In the genomic region with DNA sequence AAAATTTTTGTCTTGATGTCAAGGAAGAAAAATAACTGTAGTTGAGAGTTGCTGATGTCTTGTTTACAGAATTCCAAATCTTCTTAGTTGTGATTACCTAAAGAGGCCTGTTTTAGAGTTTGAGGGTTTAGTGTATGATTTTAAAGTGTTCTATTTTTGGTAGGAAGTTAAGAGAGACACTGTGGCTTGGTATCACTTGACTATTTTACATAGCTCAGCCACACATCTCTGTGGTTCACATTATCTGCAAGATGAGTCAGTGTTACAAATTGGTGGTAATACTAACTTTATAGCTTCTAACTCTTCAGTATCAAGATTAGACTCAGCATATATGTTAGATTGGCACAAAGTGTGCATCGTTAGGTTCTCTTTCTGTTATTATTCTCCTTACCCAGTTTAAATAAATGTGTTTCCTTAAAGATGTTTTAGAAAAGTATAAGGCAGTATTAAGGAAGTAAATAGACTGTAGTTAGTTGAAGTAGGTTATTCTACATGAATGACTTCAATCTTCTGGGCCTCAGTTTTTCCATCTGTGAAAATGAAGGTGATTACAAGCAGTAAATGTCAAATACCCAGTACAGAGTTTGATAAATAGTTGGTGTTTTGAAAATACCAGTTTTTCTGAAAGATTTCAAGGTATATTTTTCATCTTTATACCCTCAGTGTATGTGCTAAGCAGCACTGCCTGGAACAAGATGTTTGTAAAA, we compare ENCODE assay signal across 9 cellular contexts. TPM values are rescaled to one million over a fixed set of nuclear protein-coding genes. Genes with fewer than 3 reads are reported as not detected.
A peak's percentile ranks its signal among the peaks of the same experiment; 100 is the strongest.
DNase-seq lines count a peak whose midpoint lies in the region; ATAC-seq, FAIRE-seq and TF ChIP-seq lines count a peak whose summit lies in the region.
"Had no signal": no experiment of that assay in that cellular context is flagged by ENCODE, and none has a peak within 500 bp of the region (broad histone marks: within the 10 kb centered on the region; RNA-seq: fewer than 3 reads in every experiment).

No MANE protein-coding gene starts in this region.

- H3K56ac ChIP-seq in H9 (ENCODE audit: insufficient read length, low read depth, low read length), result no peak overlapping the region

- H3K36me3 ChIP-seq in GM06990 (ENCODE audit: control insufficient read depth, insufficient read depth, low read length) (no peaks in the 10 kb centered on the region; the same call in 1 of the 2 replicates), kidney (ENCODE audit: control insufficient read depth in 1 of 2, insufficient read depth in 2 of 2, low read length in 2 of 2) (peaks cover 7 to 20% of the 10 kb centered on the region in 2 donors), ascending aorta (peaks cover 0 to 14% of the 10 kb centered on the region in 2 donors)

- H3K23me2 ChIP-seq in H9 (ENCODE audit: insufficient read length, low read depth, low read length, poor library complexity, severe bottlenecking), result no peaks in the 10 kb centered on the region

- H3K9ac ChIP-seq in kidney (ENCODE audit: low read length in 2 of 2) (no peak overlapping the region), H9 (ENCODE audit: extremely low read depth, insufficient read length, low read length) (no peak overlapping the region)

- in situ Hi-C loops in astrocyte of the spinal cord (cut with HindIII; ENCODE audit: low sequenced_read_pairs), result no loop called here

- H2BK20ac ChIP-seq in H9 (ENCODE audit: low read depth, low read length, poor library complexity, severe bottlenecking), result no peak overlapping the region

- no peaks in the 10 kb centered on the region for H3K27me3 Mint-ChIP-seq in H9 (ENCODE audit: low read depth)

- no peak for FAIRE-seq in kidney (lab: Jason Lieb, UNC)

- H3K4me3 ChIP-seq in GM06990 (replicated peaks; ENCODE audit: low read depth, low read length), result no peak overlapping the region
- H3K4me3 ChIP-seq in astrocyte of the spinal cord (ENCODE audit: low read depth, low read length), result no peak overlapping the region
- H3K4me3 ChIP-seq in kidney (ENCODE audit: low read length in 2 of 2), result no peak overlapping the region
- no peak overlapping the region for H3K4me3 ChIP-seq in ascending aorta

- no peak overlapping the region for H3K27ac Mint-ChIP-seq in H9

- no peaks in the 10 kb centered on the region for H3K79me2 ChIP-seq in H9 (ENCODE audit: insufficient read depth, low read length)

- H3K9me3 Mint-ChIP-seq in H9, result no peaks in the 10 kb centered on the region

- H3K36me3 Mint-ChIP-seq in H9 (ENCODE audit: insufficient read depth in 1 of 3, low read depth in 3 of 3), result no peaks in the 10 kb centered on the region; a peak in 2 of 7 replicates

- H3K27ac ChIP-seq in kidney (ENCODE audit: low read depth in 2 of 2, low read length in 2 of 2), result no peak overlapping the region
- no peak overlapping the region for H3K27ac ChIP-seq in ascending aorta
- H3K27ac ChIP-seq in H9 (ENCODE audit: insufficient read length, low read depth, low read length), result no peak overlapping the region

- H2AK5ac ChIP-seq in H9 (ENCODE audit: insufficient read length, low read length), result no peak overlapping the region

- H2AFZ ChIP-seq in H9 (ENCODE audit: low read length), result no peak overlapping the region

- H3K23ac ChIP-seq in H9 (ENCODE audit: insufficient read length, low read depth, low read length), result no peak overlapping the region

- no peak overlapping the region for H3K18ac ChIP-seq in H9 (ENCODE audit: insufficient read length, low read depth, low read length)

- no peak overlapping the region for H4K5ac ChIP-seq in H9 (ENCODE audit: insufficient read length, low read depth, low read length)

- H3K79me1 ChIP-seq in H9 (ENCODE audit: insufficient read depth, low read depth, low read length, poor library complexity, severe bottlenecking), result no peaks in the 10 kb centered on the region

- H3K14ac ChIP-seq in H9 (ENCODE audit: insufficient read depth, low read length), result no peak overlapping the region

- H3K9me3 ChIP-seq in kidney (ENCODE audit: control insufficient read depth in 1 of 2, low read length in 2 of 2) (no peaks in the 10 kb centered on the region), ascending aorta (no peaks in the 10 kb centered on the region), H9 (ENCODE audit: control insufficient read depth, low read depth, low read length) (no peaks in the 10 kb centered on the region)

- H2BK5ac ChIP-seq in H9 (ENCODE audit: insufficient read length, low read length), result no peak overlapping the region

- no peak overlapping the region for H4K8ac ChIP-seq in H9 (replicated peaks; ENCODE audit: insufficient read length, low read depth, low read length)

- H2BK12ac ChIP-seq in H9 (ENCODE audit: insufficient read length, low read depth, low read length), result no peak overlapping the region

- intact Hi-C loops in kidney (cut with DNase I), result loop anchor here (10.0 kb wide), 1 partner anchor 996 kb away; no protein-coding TSS in a partner anchor
- intact Hi-C loops in ascending aorta (cut with DNase I), result no loop called here

- H4K91ac ChIP-seq in H9 (ENCODE audit: insufficient read length, low read depth, low read length), result no peak overlapping the region

- no peak overlapping the region for H3T11ph ChIP-seq in H9 (ENCODE audit: low read length)

- H3K4me1 Mint-ChIP-seq in H9, result no peaks in the 10 kb centered on the region

- no CpG with 5 or more reads among the region's 1 CpG for WGBS in H9 (ENCODE audit: extremely low coverage, insufficient read length, low lambda C conversion rate)

- no peak overlapping the region for H2BK15ac ChIP-seq in H9 (ENCODE audit: low read depth, low read length)

- no peaks in the 10 kb centered on the region for H4K20me1 ChIP-seq in H9 (ENCODE audit: control insufficient read depth, insufficient read depth, insufficient read length)

- H2BK120ac ChIP-seq in H9 (ENCODE audit: low read depth, low read length, poor library complexity, severe bottlenecking), result no peak overlapping the region

- TF ChIP-seq CTCF in GM06990 (IDR thresholded peaks at IDR 0.05; ENCODE audit: insufficient read depth, low read length, poor library complexity, severe bottlenecking) (no peak), astrocyte of the spinal cord (IDR thresholded peaks at IDR 0.05; ENCODE audit: low read depth, low read length) (no peak), kidney (IDR thresholded peaks at IDR 0.05; ENCODE audit: borderline replicate concordance, extremely low read depth, insufficient read depth) (no peak), ascending aorta (IDR thresholded peaks at IDR 0.05) (no peak), H9 (conservative IDR thresholded peaks at IDR 0.05) (no peak)

- DNase-seq in GM06990 (ENCODE audit: extremely low read depth, insufficient read length) (peak; percentile 16), astrocyte of the spinal cord (ENCODE audit: low read depth, low spot score) (peak; percentile 33), kidney (no peak), ascending aorta (ENCODE audit: low spot score in 2 of 2) (no peak), SIG-M5 (lab: John Stamatoyannopoulos, UW) (no peak), H9 (no peak)
- DNase-seq: activated CD4-positive, alpha-beta T cell treated with anti-CD3 and anti-CD28 coated beads, Interleukin-2, amount 50 U/mL, for 48 hours had no signal

- no peaks in the 10 kb centered on the region for H3K4me1 ChIP-seq in kidney (ENCODE audit: control insufficient read depth in 1 of 2, insufficient read depth in 1 of 2, low read depth in 1 of 2, low read length in 2 of 2)
- no peaks in the 10 kb centered on the region for H3K4me1 ChIP-seq in ascending aorta
- no peaks in the 10 kb centered on the region for H3K4me1 ChIP-seq in H9 (ENCODE audit: insufficient read depth, low read length)

- H3K4me2 ChIP-seq in H9 (ENCODE audit: insufficient read depth, insufficient read length, low read length), result no peak overlapping the region

- ATAC-seq in GM19463 (IDR thresholded peaks at IDR 0.05; ENCODE audit: unreplicated experiment) (peak; percentile 87), HG03342 (IDR thresholded peaks at IDR 0.05; ENCODE audit: unreplicated experiment) (peak; percentile 73)

- H3K4me3 Mint-ChIP-seq in H9, result no peak overlapping the region

- H3K27me3 ChIP-seq in GM06990 (replicated peaks; ENCODE audit: control insufficient read depth, insufficient read depth, low read length), result no peaks in the 10 kb centered on the region
- no peaks in the 10 kb centered on the region for H3K27me3 ChIP-seq in ascending aorta
- H3K27me3 ChIP-seq in H9 (ENCODE audit: insufficient read depth, low read length), result no peaks in the 10 kb centered on the region

- no peak overlapping the region for H3K4ac ChIP-seq in H9 (ENCODE audit: low read depth, low read length)

RNA-seq across cellular contexts. Expression of gene COG6, which starts 33.4 kb away (rescaled TPM):
- total RNA-seq in kidney, result 31.3 TPM
- 12.2 TPM for polyA plus RNA-seq in kidney (ENCODE audit: insufficient read depth, low read depth, low replicate concordance)
- total RNA-seq in ascending aorta, result 8.6 TPM
- total RNA-seq in H9 (2021), result 17.0 and 23.7 TPM in 2 replicates

Comparison
In these comparisons a context has a peak if more than half of its experiments do, and no peak if none do; other contexts are left out.
1. DNase-seq: peak in GM06990 (single experiment) and astrocyte of the spinal cord (single experiment); none in kidney (single experiment), ascending aorta (0 of 2), SIG-M5 (single experiment) and H9 (single experiment).